9 cellular contexts compared by ENCODE assay signal in the genomic region with DNA sequence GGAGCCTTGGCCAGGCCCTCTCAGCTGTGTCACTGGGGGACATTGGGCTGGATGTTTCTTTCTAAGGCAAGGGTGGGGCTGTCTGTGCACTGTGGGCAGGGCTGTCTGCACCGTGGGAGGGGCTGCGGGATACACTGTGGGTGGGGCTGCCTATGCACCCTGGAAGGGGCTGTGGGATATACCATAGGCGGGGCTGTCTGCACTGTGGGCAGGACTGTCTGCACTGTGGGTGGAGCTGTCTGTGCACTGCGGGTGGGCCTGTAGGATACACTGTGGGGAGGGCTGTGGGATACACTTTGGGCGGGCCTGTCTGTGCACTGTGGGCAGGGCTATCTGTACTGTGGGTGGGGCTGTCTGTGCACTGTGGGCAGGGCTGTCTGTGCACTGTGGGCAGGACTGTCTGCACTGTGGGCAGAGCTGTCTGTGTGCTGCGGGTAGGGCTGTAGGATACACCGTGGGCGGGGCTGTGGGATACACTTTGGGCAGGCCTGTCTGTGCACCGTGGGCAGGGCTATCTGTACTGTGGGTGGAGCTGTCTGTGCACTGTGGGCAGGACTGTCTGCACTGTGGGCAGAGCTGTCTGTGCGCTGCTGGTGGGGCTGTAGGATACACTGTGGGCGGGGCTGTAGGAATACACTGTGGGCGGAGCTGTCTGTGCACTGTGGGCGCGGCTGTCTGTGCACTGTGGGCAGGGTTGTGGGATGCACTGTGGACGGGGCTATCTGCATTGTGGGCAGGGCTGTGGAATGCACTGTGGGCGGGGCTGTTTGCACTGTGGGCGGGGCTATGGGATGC. TPM values are rescaled to one million over a fixed set of nuclear protein-coding genes. Genes with fewer than 3 reads are reported as not detected.
DNase-seq lines count a peak whose midpoint lies in the region; ATAC-seq and TF ChIP-seq lines count a peak whose summit lies in the region.
"Had no signal": no experiment of that assay in that cellular context is flagged by ENCODE, and none has a peak within 500 bp of the region (broad histone marks: within the 10 kb centered on the region; RNA-seq: fewer than 3 reads in every experiment).

No MANE protein-coding gene starts in this region.

- H3K4me3 ChIP-seq in SJCRH30 (no peak overlapping the region), adipocyte (ENCODE audit: low read length) (no peak overlapping the region)
- H3K4me3 ChIP-seq: Peyer's patch had no signal

- no peaks in the 10 kb centered on the region for H3K27me3 ChIP-seq in SJCRH30
- H3K27me3 ChIP-seq in adipocyte (replicated peaks; ENCODE audit: control insufficient read depth, insufficient read depth, low read length) = no peaks in the 10 kb centered on the region
- H3K27me3 ChIP-seq: Peyer's patch had no signal

- H3K9me3 ChIP-seq in SJCRH30 (replicated peaks) (no peaks in the 10 kb centered on the region), adipocyte (ENCODE audit: control insufficient read depth, low read length) (no peaks in the 10 kb centered on the region)
- H3K9me3 ChIP-seq: Peyer's patch had no signal

- H3K27ac ChIP-seq in SJCRH30 = no peak overlapping the region
- H3K27ac ChIP-seq: Peyer's patch had no signal

- in situ Hi-C loops in Caki2 (cut with HindIII; ENCODE audit: low pct_unique_long_range_greater_than_20kb, low sequenced_read_pairs) = no loop called here

- H3K4me1 ChIP-seq in SJCRH30 = no peaks in the 10 kb centered on the region
- H3K4me1 ChIP-seq in adipocyte (ENCODE audit: control insufficient read depth, insufficient read depth, low read length) = peaks cover 13% of the 10 kb centered on the region
- H3K4me1 ChIP-seq: Peyer's patch had no signal

- peak; percentile 12 for ATAC-seq in omental fat pad (ENCODE audit: low FRiP score)
- no peak for ATAC-seq in HG02970 (IDR thresholded peaks at IDR 0.05; ENCODE audit: low FRiP score, unreplicated experiment)
- no peak for ATAC-seq in HG02870 (IDR thresholded peaks at IDR 0.05; ENCODE audit: unreplicated experiment)
- ATAC-seq in HG03097 (IDR thresholded peaks at IDR 0.05; ENCODE audit: low FRiP score, unreplicated experiment) = no peak

- H3K9ac ChIP-seq in adipocyte (ENCODE audit: low read length) = no peak overlapping the region

- DNase-seq in Caki2 (ENCODE audit: low read depth) (peak; percentile 71), SJCRH30 (peak; percentile 76 to 84), adipocyte (ENCODE audit: low read depth) (peak; percentile 27), omental fat pad (ENCODE audit: low spot score) (no peak), medulla oblongata (ENCODE audit: extremely low spot score) (no peak)

- no peak for TF ChIP-seq CTCF in omental fat pad (IDR thresholded peaks at IDR 0.05)

- H3K36me3 ChIP-seq in SJCRH30 (peaks cover 28% of the 10 kb centered on the region), adipocyte (ENCODE audit: control insufficient read depth, insufficient read depth, low read length, severe bottlenecking) (peaks cover 47% of the 10 kb centered on the region)

RNA-seq across cellular contexts. Expression of gene ACOX3, which starts 31.1 kb away (rescaled TPM):
- 7.3 and 10.5 TPM in 2 replicates for total RNA-seq in Caki2 (2014; rRNA removed; shearing (Covaris generic); ENCODE audit: low replicate concordance)
- 20.0 and 21.4 TPM in 2 replicates for total RNA-seq in SJCRH30 (2014; rRNA removed; shearing (Covaris generic))
- 10 to 100 TPM; 14.7 to 28.2 (median 23.6) TPM for total RNA-seq in omental fat pad

RNA-seq across cellular contexts. Expression of gene TRMT44, which starts 31.1 kb away (rescaled TPM):
- 6.8 and 19.8 TPM in 2 replicates for total RNA-seq in Caki2 (2014; rRNA removed; shearing (Covaris generic); ENCODE audit: low replicate concordance)
- total RNA-seq in SJCRH30 (2014; rRNA removed; shearing (Covaris generic)) = 13.5 and 14.3 TPM in 2 replicates
- total RNA-seq in omental fat pad = 10 to 100 TPM; 18.1 to 28.3 (median 23.1) TPM

Comparison
In these comparisons a context has a peak if more than half of its experiments do, and no peak if none do; other contexts are left out.
1. DNase-seq: peak in Caki2 (single experiment), SJCRH30 (2 of 2) and adipocyte (single experiment); none in omental fat pad (single experiment) and medulla oblongata (single experiment).